ENCODE assay signal across 1 cellular context in the genomic region with DNA sequence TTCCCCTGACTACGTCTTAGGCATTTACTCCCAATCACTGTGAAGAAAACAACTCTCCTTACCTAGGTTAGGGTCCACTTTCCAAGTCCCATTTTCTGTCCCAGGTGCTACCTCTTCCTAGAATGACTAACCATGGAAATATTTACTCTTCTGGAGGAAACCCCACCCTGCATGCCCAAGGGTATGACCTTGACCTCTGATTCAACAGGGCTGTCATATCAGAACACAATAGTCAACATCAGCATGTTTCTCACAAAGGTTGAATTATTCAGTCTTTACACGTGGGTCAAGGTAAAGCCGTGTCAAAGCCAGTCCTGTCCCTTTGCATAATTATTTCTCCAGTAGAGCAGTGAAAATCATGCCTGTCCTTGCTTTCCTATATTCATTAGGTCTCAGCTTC.
TF ChIP-seq lines count a peak whose summit lies in the region.

No MANE protein-coding gene starts in this region.

TF ChIP-seq in HepG2, 621 proteins besides CTCF, POLR2A, EP300 and RAD21 (continued from another document and continues in another):
- TF ChIP-seq, protein P1, sequence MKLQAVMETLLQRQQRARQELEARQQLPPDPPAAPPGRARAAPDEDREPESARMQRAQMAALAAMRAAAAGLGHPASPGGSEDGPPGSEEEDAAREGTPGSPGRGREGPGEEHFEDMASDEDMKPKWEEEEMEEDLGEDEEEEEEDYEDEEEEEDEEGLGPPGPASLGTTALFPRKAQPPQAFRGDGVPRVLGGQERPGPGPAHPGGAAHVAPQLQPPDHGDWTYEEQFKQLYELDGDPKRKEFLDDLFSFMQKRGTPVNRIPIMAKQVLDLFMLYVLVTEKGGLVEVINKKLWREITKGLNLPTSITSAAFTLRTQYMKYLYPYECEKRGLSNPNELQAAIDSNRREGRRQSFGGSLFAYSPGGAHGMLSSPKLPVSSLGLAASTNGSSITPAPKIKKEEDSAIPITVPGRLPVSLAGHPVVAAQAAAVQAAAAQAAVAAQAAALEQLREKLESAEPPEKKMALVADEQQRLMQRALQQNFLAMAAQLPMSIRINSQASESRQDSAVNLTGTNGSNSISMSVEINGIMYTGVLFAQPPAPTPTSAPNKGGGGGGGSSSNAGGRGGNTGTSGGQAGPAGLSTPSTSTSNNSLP (IDR thresholded peaks at IDR 0.05; ENCODE audit: low read depth, low read length), result peak; percentile 75
- TF ChIP-seq NFRKB (IDR thresholded peaks at IDR 0.05) (no peak), ZBTB7B (CRISPR knock-in tag; IDR thresholded peaks at IDR 0.05) (no peak), ZNF792 (CRISPR knock-in tag; IDR thresholded peaks at IDR 0.05) (no peak; the same call in 1 of the 2 replicates), ZNF441 (CRISPR knock-in tag; IDR thresholded peaks at IDR 0.05; ENCODE audit: borderline replicate concordance) (no peak), NFIC (IDR thresholded peaks at IDR 0.05; ENCODE audit: low read length) (no peak), PHF5A (CRISPR knock-in tag; IDR thresholded peaks at IDR 0.05; ENCODE audit: low read depth, unreplicated experiment) (no peak), ZSCAN25 (CRISPR knock-in tag; IDR thresholded peaks at IDR 0.05) (no peak), HOXA9 (CRISPR knock-in tag; IDR thresholded peaks at IDR 0.05; ENCODE audit: borderline replicate concordance) (no peak), MEIS2 (CRISPR knock-in tag; IDR thresholded peaks at IDR 0.05) (no peak), ZNF674 (CRISPR knock-in tag; IDR thresholded peaks at IDR 0.05; ENCODE audit: low read depth) (no peak), ZNF333 (CRISPR knock-in tag; IDR thresholded peaks at IDR 0.05; ENCODE audit: borderline replicate concordance) (no peak), TCF7 (IDR thresholded peaks at IDR 0.05; ENCODE audit: low read depth) (0 out of 2 replicates have a peak, but pooled peaks have one; percentile 13), MAFK (conservative IDR thresholded peaks at IDR 0.05 in 1 of 2, IDR thresholded peaks at IDR 0.05 in 1 of 2; ENCODE audit: low read length in 2 of 2) (peak; percentile 63 to 85), GTF3A (CRISPR knock-in tag; conservative IDR thresholded peaks at IDR 0.05) (no peak), ZNF839 (CRISPR knock-in tag; IDR thresholded peaks at IDR 0.05; ENCODE audit: borderline replicate concordance) (no peak), ZNF263 (CRISPR knock-in tag; IDR thresholded peaks at IDR 0.05) (no peak), ZKSCAN8 (CRISPR knock-in tag; IDR thresholded peaks at IDR 0.05; ENCODE audit: borderline replicate concordance) (no peak), NR2C2 (CRISPR knock-in tag; IDR thresholded peaks at IDR 0.05; ENCODE audit: borderline replicate concordance) (peak; percentile 50; the same call in 1 of the 2 replicates), KDM1A (CRISPR knock-in tag; IDR thresholded peaks at IDR 0.05) (no peak), DNMT1 (CRISPR knock-in tag; IDR thresholded peaks at IDR 0.05) (no peak), U2AF2 (IDR thresholded peaks at IDR 0.05; ENCODE audit: low read depth, low read length) (no peak), FOSL1 (CRISPR knock-in tag; IDR thresholded peaks at IDR 0.05; ENCODE audit: borderline replicate concordance) (peak; percentile 68; the same call in 1 of the 2 replicates), HMGA1 (CRISPR knock-in tag; conservative IDR thresholded peaks at IDR 0.05) (no peak), MATR3 (CRISPR knock-in tag; IDR thresholded peaks at IDR 0.05) (no peak), RNF2 (conservative IDR thresholded peaks at IDR 0.05; ENCODE audit: low read depth) (no peak), TRIM24 (CRISPR knock-in tag; IDR thresholded peaks at IDR 0.05) (no peak), AKAP8 (CRISPR knock-in tag; IDR thresholded peaks at IDR 0.05) (no peak), SKI (IDR thresholded peaks at IDR 0.05; ENCODE audit: partially characterized antibody) (peak; percentile 69), ATF3 (CRISPR knock-in tag; IDR thresholded peaks at IDR 0.05) (peak; percentile 78; the same call in 1 of the 2 replicates), NCOR1 (IDR thresholded peaks at IDR 0.05; ENCODE audit: borderline replicate concordance, low read length) (no peak), AGO2 (optimal IDR thresholded peaks at IDR 0.05; ENCODE audit: low read depth, low read length) (no peak), RARA (CRISPR knock-in tag; IDR thresholded peaks at IDR 0.05) (peak; percentile 97), ZNF772 (CRISPR knock-in tag; IDR thresholded peaks at IDR 0.05) (no peak), ELF1 (CRISPR knock-in tag; IDR thresholded peaks at IDR 0.05) (0 out of 2 replicates have a peak, but pooled peaks have one; percentile 37), ZNF75D (CRISPR knock-in tag; IDR thresholded peaks at IDR 0.05; ENCODE audit: borderline replicate concordance) (no peak), RFX5 (IDR thresholded peaks at IDR 0.05; ENCODE audit: low read depth, low read length) (no peak), SOX6 (IDR thresholded peaks at IDR 0.05) (no peak), SOX6 (CRISPR knock-in tag; IDR thresholded peaks at IDR 0.05) (peak; percentile 98), ZSCAN21 (CRISPR knock-in tag; IDR thresholded peaks at IDR 0.05; ENCODE audit: borderline replicate concordance) (no peak), ZNF841 (CRISPR knock-in tag; IDR thresholded peaks at IDR 0.05; ENCODE audit: borderline replicate concordance) (no peak), SP5 (CRISPR knock-in tag; IDR thresholded peaks at IDR 0.05; ENCODE audit: borderline replicate concordance, low read depth) (0 out of 2 replicates have a peak, but pooled peaks have one; percentile 48)
- TF ChIP-seq, protein P2, sequence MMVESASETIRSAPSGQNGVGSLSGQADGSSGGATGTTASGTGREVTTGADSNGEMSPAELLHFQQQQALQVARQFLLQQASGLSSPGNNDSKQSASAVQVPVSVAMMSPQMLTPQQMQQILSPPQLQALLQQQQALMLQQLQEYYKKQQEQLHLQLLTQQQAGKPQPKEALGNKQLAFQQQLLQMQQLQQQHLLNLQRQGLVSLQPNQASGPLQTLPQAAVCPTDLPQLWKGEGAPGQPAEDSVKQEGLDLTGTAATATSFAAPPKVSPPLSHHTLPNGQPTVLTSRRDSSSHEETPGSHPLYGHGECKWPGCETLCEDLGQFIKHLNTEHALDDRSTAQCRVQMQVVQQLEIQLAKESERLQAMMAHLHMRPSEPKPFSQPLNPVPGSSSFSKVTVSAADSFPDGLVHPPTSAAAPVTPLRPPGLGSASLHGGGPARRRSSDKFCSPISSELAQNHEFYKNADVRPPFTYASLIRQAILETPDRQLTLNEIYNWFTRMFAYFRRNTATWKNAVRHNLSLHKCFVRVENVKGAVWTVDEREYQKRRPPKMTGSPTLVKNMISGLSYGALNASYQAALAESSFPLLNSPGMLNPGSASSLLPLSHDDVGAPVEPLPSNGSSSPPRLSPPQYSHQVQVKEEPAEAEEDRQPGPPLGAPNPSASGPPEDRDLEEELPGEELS (CRISPR knock-in tag; IDR thresholded peaks at IDR 0.05), result peak; percentile 57
- TF ChIP-seq, protein P3, sequence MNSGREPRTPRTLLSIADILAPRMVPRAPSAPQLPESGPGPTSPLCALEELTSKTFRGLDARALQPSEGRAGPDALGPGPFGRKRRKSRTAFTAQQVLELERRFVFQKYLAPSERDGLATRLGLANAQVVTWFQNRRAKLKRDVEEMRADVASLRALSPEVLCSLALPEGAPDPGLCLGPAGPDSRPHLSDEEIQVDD (CRISPR knock-in tag; IDR thresholded peaks at IDR 0.05; ENCODE audit: borderline replicate concordance), result no peak
- TF ChIP-seq, protein P4, sequence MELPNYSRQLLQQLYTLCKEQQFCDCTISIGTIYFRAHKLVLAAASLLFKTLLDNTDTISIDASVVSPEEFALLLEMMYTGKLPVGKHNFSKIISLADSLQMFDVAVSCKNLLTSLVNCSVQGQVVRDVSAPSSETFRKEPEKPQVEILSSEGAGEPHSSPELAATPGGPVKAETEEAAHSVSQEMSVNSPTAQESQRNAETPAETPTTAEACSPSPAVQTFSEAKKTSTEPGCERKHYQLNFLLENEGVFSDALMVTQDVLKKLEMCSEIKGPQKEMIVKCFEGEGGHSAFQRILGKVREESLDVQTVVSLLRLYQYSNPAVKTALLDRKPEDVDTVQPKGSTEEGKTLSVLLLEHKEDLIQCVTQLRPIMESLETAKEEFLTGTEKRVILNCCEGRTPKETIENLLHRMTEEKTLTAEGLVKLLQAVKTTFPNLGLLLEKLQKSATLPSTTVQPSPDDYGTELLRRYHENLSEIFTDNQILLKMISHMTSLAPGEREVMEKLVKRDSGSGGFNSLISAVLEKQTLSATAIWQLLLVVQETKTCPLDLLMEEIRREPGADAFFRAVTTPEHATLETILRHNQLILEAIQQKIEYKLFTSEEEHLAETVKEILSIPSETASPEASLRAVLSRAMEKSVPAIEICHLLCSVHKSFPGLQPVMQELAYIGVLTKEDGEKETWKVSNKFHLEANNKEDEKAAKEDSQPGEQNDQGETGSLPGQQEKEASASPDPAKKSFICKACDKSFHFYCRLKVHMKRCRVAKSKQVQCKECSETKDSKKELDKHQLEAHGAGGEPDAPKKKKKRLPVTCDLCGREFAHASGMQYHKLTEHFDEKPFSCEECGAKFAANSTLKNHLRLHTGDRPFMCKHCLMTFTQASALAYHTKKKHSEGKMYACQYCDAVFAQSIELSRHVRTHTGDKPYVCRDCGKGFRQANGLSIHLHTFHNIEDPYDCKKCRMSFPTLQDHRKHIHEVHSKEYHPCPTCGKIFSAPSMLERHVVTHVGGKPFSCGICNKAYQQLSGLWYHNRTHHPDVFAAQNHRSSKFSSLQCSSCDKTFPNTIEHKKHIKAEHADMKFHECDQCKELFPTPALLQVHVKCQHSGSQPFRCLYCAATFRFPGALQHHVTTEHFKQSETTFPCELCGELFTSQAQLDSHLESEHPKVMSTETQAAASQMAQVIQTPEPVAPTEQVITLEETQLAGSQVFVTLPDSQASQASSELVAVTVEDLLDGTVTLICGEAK (IDR thresholded peaks at IDR 0.05), result no peak
- TF ChIP-seq, protein P4 (CRISPR knock-in tag; IDR thresholded peaks at IDR 0.05), result no peak
- TF ChIP-seq, protein P5, sequence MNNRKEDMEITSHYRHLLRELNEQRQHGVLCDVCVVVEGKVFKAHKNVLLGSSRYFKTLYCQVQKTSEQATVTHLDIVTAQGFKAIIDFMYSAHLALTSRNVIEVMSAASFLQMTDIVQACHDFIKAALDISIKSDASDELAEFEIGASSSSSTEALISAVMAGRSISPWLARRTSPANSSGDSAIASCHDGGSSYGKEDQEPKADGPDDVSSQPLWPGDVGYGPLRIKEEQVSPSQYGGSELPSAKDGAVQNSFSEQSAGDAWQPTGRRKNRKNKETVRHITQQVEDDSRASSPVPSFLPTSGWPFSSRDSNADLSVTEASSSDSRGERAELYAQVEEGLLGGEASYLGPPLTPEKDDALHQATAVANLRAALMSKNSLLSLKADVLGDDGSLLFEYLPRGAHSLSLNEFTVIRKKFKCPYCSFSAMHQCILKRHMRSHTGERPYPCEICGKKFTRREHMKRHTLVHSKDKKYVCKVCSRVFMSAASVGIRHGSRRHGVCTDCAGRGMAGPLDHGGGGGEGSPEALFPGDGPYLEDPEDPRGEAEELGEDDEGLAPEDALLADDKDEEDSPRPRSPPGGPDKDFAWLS (CRISPR knock-in tag; IDR thresholded peaks at IDR 0.05; ENCODE audit: borderline replicate concordance), result no peak
- TF ChIP-seq, protein P6, sequence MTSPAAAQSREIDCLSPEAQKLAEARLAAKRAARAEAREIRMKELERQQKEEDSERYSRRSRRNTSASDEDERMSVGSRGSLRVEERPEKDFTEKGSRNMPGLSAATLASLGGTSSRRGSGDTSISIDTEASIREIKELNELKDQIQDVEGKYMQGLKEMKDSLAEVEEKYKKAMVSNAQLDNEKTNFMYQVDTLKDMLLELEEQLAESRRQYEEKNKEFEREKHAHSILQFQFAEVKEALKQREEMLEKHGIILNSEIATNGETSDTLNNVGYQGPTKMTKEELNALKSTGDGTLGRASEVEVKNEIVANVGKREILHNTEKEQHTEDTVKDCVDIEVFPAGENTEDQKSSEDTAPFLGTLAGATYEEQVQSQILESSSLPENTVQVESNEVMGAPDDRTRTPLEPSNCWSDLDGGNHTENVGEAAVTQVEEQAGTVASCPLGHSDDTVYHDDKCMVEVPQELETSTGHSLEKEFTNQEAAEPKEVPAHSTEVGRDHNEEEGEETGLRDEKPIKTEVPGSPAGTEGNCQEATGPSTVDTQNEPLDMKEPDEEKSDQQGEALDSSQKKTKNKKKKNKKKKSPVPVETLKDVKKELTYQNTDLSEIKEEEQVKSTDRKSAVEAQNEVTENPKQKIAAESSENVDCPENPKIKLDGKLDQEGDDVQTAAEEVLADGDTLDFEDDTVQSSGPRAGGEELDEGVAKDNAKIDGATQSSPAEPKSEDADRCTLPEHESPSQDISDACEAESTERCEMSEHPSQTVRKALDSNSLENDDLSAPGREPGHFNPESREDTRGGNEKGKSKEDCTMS (CRISPR knock-in tag; conservative IDR thresholded peaks at IDR 0.05), result no peak
